28 cellular contexts compared by ENCODE assay signal in the genomic region with DNA sequence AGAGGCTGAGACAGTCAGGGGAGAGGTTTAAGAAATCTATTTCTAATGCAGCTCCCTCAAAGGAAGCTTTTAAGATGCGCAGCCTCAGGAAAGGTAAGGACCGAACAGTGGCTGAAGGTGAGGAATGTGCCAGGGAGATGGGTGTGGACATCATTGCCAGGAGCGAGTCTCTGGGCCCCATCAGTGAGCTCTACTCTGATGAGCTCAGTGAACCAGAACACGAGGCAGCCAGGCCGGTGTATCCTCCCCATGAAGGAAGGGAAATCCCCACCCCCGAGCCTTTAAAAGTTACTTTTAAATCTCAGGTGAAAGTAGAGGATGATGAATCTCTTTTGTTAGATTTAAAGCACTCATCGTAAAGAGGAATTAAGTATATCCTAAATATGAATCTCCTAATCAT.
"Had no signal": no experiment of that assay in that cellular context is flagged by ENCODE, and none has a peak within 500 bp of the region (broad histone marks: within the 10 kb centered on the region; RNA-seq: fewer than 3 reads in every experiment).

No MANE protein-coding gene starts in this region.

- H3K27ac ChIP-seq: breast epithelium, esophagus squamous epithelium, left lung, sigmoid colon, uterus had no signal

- H3K4me1 Mint-ChIP-seq: stimulated activated memory B cell treated with anti-CD40 and anti-IgM and Interleukin-4, amounts not matched to agents 10 μg/mL and 1 μg/mL and 100 μg/mL, for 72 hours; stimulated activated naive CD8-positive, alpha-beta T cell treated with anti-CD3 and anti-CD28 coated beads, Interleukin-15, amount 100 ng/mL, for 72 hours had no signal

- H3K27me3 ChIP-seq: breast epithelium, esophagus squamous epithelium, left lung, sigmoid colon, uterus had no signal

- ATAC-seq: activated T-cell treated with anti-CD3 and anti-CD28 coated beads, Interleukin-2, amount 50 U/mL, for 72 hours; left lung; mucosa of descending colon; stimulated activated memory B cell treated with anti-CD40 and anti-IgM and Interleukin-4, amounts not matched to agents 10 μg/mL and 1 μg/mL and 100 μg/mL, for 72 hours; stimulated activated naive CD8-positive, alpha-beta T cell treated with anti-CD3 and anti-CD28 coated beads, Interleukin-15, amount 100 ng/mL, for 72 hours had no signal

- H3K4me1 ChIP-seq: breast epithelium, left lung, sigmoid colon, uterus had no signal

- DNase-seq: activated CD4-positive, alpha-beta T cell treated with anti-CD3 and anti-CD28 coated beads for 4 hours; activated CD4-positive, alpha-beta T cell treated with anti-CD3 and anti-CD28 coated beads, Interleukin-2, amount 50 U/mL, for 4 hours; activated naive CD4-positive, alpha-beta T cell; activated T-cell treated with anti-CD3 and anti-CD28 coated beads for 4 hours; activated T-cell treated with anti-CD3 and anti-CD28 coated beads, Interleukin-2, amount 50 U/mL, for 72 hours; central memory CD4-positive, alpha-beta T cell; esophagus squamous epithelium; kidney glomerular epithelial cell; left lung; mucosa of descending colon; retina; sigmoid colon; small intestine; stimulated activated CD4-positive, alpha-beta T cell treated with anti-CD3 and anti-CD28 coated beads, Interleukin-4, amount 100 ng/mL, for 4 hours; stimulated activated CD8-positive, alpha-beta memory T cell treated with anti-CD3 and anti-CD28 coated beads, Interleukin-4, amount 100 ng/mL, for 48 hours; stimulated activated naive CD8-positive, alpha-beta T cell treated with anti-CD3 and anti-CD28 coated beads, Interleukin-15, amount 100 ng/mL, for 72 hours; substantia nigra; uterus had no signal

- H3K9me3 Mint-ChIP-seq: activated naive CD4-positive, alpha-beta T cell treated with anti-CD3 and anti-CD28 coated beads, Interleukin-2, amount 50 U/mL, for 72 hours; activated T-cell treated with anti-CD3 and anti-CD28 coated beads, Interleukin-2, amount 50 U/mL, for 72 hours; dendritic cell treated with granulocyte-macrophage colony-stimulating factor and Interleukin-4, amounts not matched to agents 40 ng/mL and 50 ng/mL, for 4 days; nephron; stimulated activated memory B cell treated with anti-CD40 and anti-IgM and Interleukin-4, amounts not matched to agents 10 μg/mL and 1 μg/mL and 100 μg/mL, for 72 hours; stimulated activated naive CD8-positive, alpha-beta T cell treated with anti-CD3 and anti-CD28 coated beads, Interleukin-15, amount 100 ng/mL, for 72 hours; T-helper 2 cell treated with Interferon-gamma antibody and Interleukin-4, amounts not matched to agents 5 μg/mL and 100 μg/mL, for 36 hours; type B pancreatic cell had no signal

- H3K9me3 ChIP-seq: breast epithelium, esophagus squamous epithelium, left lung, mucosa of descending colon, sigmoid colon, uterus had no signal

- FAIRE-seq: frontal cortex, small intestine had no signal

- H3K36me3 Mint-ChIP-seq: activated naive CD4-positive, alpha-beta T cell treated with anti-CD3 and anti-CD28 coated beads, Interleukin-2, amount 50 U/mL, for 72 hours; stimulated activated memory B cell treated with anti-CD40 and anti-IgM and Interleukin-4, amounts not matched to agents 10 μg/mL and 1 μg/mL and 100 μg/mL, for 72 hours had no signal

- H3K27me3 Mint-ChIP-seq: dendritic cell treated with granulocyte-macrophage colony-stimulating factor and Interleukin-4, amounts not matched to agents 40 ng/mL and 50 ng/mL, for 4 days; progenitor cell of endocrine pancreas; stimulated activated memory B cell treated with anti-CD40 and anti-IgM and Interleukin-4, amounts not matched to agents 10 μg/mL and 1 μg/mL and 100 μg/mL, for 72 hours; type B pancreatic cell had no signal

- H3K4me3 ChIP-seq: breast epithelium, esophagus squamous epithelium, left lung, lung, mucosa of descending colon, sigmoid colon, uterus had no signal

- H3K27ac Mint-ChIP-seq: activated naive CD4-positive, alpha-beta T cell treated with anti-CD3 and anti-CD28 coated beads, Interleukin-2, amount 50 U/mL, for 72 hours; activated T-cell treated with anti-CD3 and anti-CD28 coated beads, Interleukin-2, amount 50 U/mL, for 72 hours; dendritic cell treated with granulocyte-macrophage colony-stimulating factor and Interleukin-4, amounts not matched to agents 40 ng/mL and 50 ng/mL, for 4 days; nephron; stimulated activated memory B cell treated with anti-CD40 and anti-IgM and Interleukin-4, amounts not matched to agents 10 μg/mL and 1 μg/mL and 100 μg/mL, for 72 hours; stimulated activated naive CD8-positive, alpha-beta T cell treated with anti-CD3 and anti-CD28 coated beads, Interleukin-15, amount 100 ng/mL, for 72 hours; T-helper 2 cell treated with Interferon-gamma antibody and Interleukin-4, amounts not matched to agents 5 μg/mL and 100 μg/mL, for 36 hours; type B pancreatic cell had no signal

- H3K36me3 ChIP-seq: breast epithelium, esophagus squamous epithelium, left lung, uterus had no signal

- H3K4me3 Mint-ChIP-seq: activated T-cell treated with anti-CD3 and anti-CD28 coated beads, Interleukin-2, amount 50 U/mL, for 72 hours; dendritic cell treated with granulocyte-macrophage colony-stimulating factor and Interleukin-4, amounts not matched to agents 40 ng/mL and 50 ng/mL, for 4 days; nephron; stimulated activated memory B cell treated with anti-CD40 and anti-IgM and Interleukin-4, amounts not matched to agents 10 μg/mL and 1 μg/mL and 100 μg/mL, for 72 hours; stimulated activated naive CD8-positive, alpha-beta T cell treated with anti-CD3 and anti-CD28 coated beads, Interleukin-15, amount 100 ng/mL, for 72 hours; T-helper 2 cell treated with Interferon-gamma antibody and Interleukin-4, amounts not matched to agents 5 μg/mL and 100 μg/mL, for 36 hours; type B pancreatic cell had no signal
